In genomic region chr2:236503583-236503982, GRCh38 we compare ENCODE assay signal across 21 cellular contexts.
"Had no signal": no experiment of that assay in that cellular context is flagged by ENCODE, and none has a peak within 500 bp of the region (broad histone marks: within the 10 kb centered on the region; RNA-seq: fewer than 3 reads in every experiment).

No MANE protein-coding gene starts in this region.

- H3K4me1 Mint-ChIP-seq: stimulated activated memory B cell treated with anti-CD40 and anti-IgM and Interleukin-4, amounts not matched to agents 10 μg/mL and 1 μg/mL and 100 μg/mL, for 72 hours had no signal

- H3K36me3 ChIP-seq: pancreas, prostate gland, spleen, tibial nerve had no signal

- H2AFZ ChIP-seq: hepatocyte had no signal

- H3K9me3 ChIP-seq: pancreas, prostate gland, spleen, tibial nerve had no signal

- H3K4me1 ChIP-seq: foreskin keratinocyte, pancreas, prostate gland had no signal

- H3K4me3 ChIP-seq: coronary artery, hepatocyte, pancreas, prostate gland, spleen, tibial nerve had no signal

- H3K36me3 Mint-ChIP-seq: natural killer cell had no signal

- DNase-seq: effector CD4-positive, alpha-beta T cell; erythroblast; foreskin keratinocyte; kidney; left colon; mammary epithelial cell; natural killer cell; pancreas; spleen; stimulated activated CD4-positive, alpha-beta T cell treated with anti-CD3 and anti-CD28 coated beads, Interleukin-15, amount 100 ng/mL, for 24 hours; stimulated activated CD4-positive, alpha-beta T cell treated with anti-CD3 and anti-CD28 coated beads, Interleukin-1b, Interleukin-23, amount 100 ng/mL, for 48 hours; stimulated activated CD4-positive, alpha-beta T cell treated with anti-CD3 and anti-CD28 coated beads, Interleukin-4, amount 100 ng/mL, for 24 hours had no signal

- H3K27me3 ChIP-seq: foreskin keratinocyte, hepatocyte, pancreas had no signal

- H3K4me3 Mint-ChIP-seq: central memory CD8-positive, alpha-beta T cell; endodermal cell; natural killer cell; neural crest cell; stimulated activated memory B cell treated with anti-CD40 and anti-IgM and Interleukin-4, amounts not matched to agents 10 μg/mL and 1 μg/mL and 100 μg/mL, for 72 hours; stimulated activated naive CD8-positive, alpha-beta T cell treated with anti-CD3 and anti-CD28 coated beads, Interleukin-15, Interleukin-2, amounts not matched to agents 100 ng/mL and 50 ng/mL, for 24 hours had no signal

- H3K27ac ChIP-seq: coronary artery, foreskin keratinocyte, hepatocyte, pancreas, prostate gland, spleen, tibial nerve had no signal

- H3K27ac Mint-ChIP-seq: endodermal cell; natural killer cell; stimulated activated memory B cell treated with anti-CD40 and anti-IgM and Interleukin-4, amounts not matched to agents 10 μg/mL and 1 μg/mL and 100 μg/mL, for 72 hours; stimulated activated naive CD8-positive, alpha-beta T cell treated with anti-CD3 and anti-CD28 coated beads, Interleukin-15, Interleukin-2, amounts not matched to agents 100 ng/mL and 50 ng/mL, for 24 hours had no signal

- H3K4me2 ChIP-seq: hepatocyte had no signal

- H3K9me3 Mint-ChIP-seq: central memory CD8-positive, alpha-beta T cell; endodermal cell; natural killer cell; neural crest cell; stimulated activated naive CD8-positive, alpha-beta T cell treated with anti-CD3 and anti-CD28 coated beads, Interleukin-15, Interleukin-2, amounts not matched to agents 100 ng/mL and 50 ng/mL, for 24 hours had no signal

- ATAC-seq: foreskin keratinocyte; left colon; pancreas; stimulated activated memory B cell treated with anti-CD40 and anti-IgM and Interleukin-4, amounts not matched to agents 10 μg/mL and 1 μg/mL and 100 μg/mL, for 72 hours had no signal
